22 cellular contexts compared by ENCODE assay signal in genomic region chr11:64022125-64022784, GRCh38. TPM values are rescaled to one million over a fixed set of nuclear protein-coding genes. Genes with fewer than 3 reads are reported as not detected.
DNase-seq lines count a peak whose midpoint lies in the region; ATAC-seq, FAIRE-seq and TF ChIP-seq lines count a peak whose summit lies in the region.
"Had no signal": no experiment of that assay in that cellular context is flagged by ENCODE, and none has a peak within 500 bp of the region (broad histone marks: within the 10 kb centered on the region; RNA-seq: fewer than 3 reads in every experiment).

No MANE protein-coding gene starts in this region.

- H3K9me3 Mint-ChIP-seq in neural crest cell: no peaks in the 10 kb centered on the region
- H3K9me3 Mint-ChIP-seq: CD4-positive, alpha-beta T cell had no signal

- ATAC-seq in K562: no peak

- H3K4me2 ChIP-seq in BLaER1: peak overlapping the region; percentile 88
- H3K4me2 ChIP-seq in K562 (ENCODE audit: insufficient read depth, low read length): no peak overlapping the region
- no peak overlapping the region for H3K4me2 ChIP-seq in mammary epithelial cell (ENCODE audit: insufficient read depth, low read depth, low read length)
- H3K4me2 ChIP-seq: A549 had no signal

- peak overlapping the region; percentile 50 for H3K27ac Mint-ChIP-seq in neural crest cell (ENCODE audit: unreplicated experiment)
- H3K27ac Mint-ChIP-seq: CD4-positive, alpha-beta T cell had no signal

- no peak for DNase-seq in K562 (ENCODE audit: extremely low read depth in 1 of 4, low spot score in 3 of 4)
- DNase-seq in neural crest cell (ENCODE audit: low read depth, low spot score): no peak
- no peak for DNase-seq in mammary epithelial cell
- no peak for DNase-seq in thyroid gland
- DNase-seq in frontal cortex (ENCODE audit: low spot score in 2 of 2): no peak
- DNase-seq in stimulated activated CD8-positive, alpha-beta memory T cell treated with anti-CD3 and anti-CD28 coated beads, Interleukin-4, amount 100 ng/mL, for 48 hours: no peak
- DNase-seq: BE2C; Caco-2; CD4-positive, alpha-beta T cell; DMS153; GDM1; IMR-90; NCI-H1105 treated with DMSO at 0.1 percent for 48 hours; NCI-H2081; NCI-H526; SHP77; SW 1271 had no signal

- H3K4me3 ChIP-seq in BLaER1 (no peak overlapping the region), HEK293 (ENCODE audit: low read depth, low read length) (no peak overlapping the region), K562 (no peak overlapping the region), mammary epithelial cell (replicated peaks in 1 of 3; ENCODE audit: insufficient read depth in 1 of 3, low read depth in 2 of 3, low read length in 3 of 3) (no peak overlapping the region), thyroid gland (replicated peaks in 1 of 3) (no peak overlapping the region)
- H3K4me3 ChIP-seq: A549 had no signal

- H3K27me3 ChIP-seq in BLaER1 (no peaks in the 10 kb centered on the region), K562 (ENCODE audit: control insufficient read depth in 2 of 2, insufficient read depth in 2 of 2, low read length in 2 of 2) (peaks cover 0 to 4% of the 10 kb centered on the region in 2 experiments; a peak in 1 of 5 replicates), mammary epithelial cell (ENCODE audit: insufficient read depth, low read length) (peaks cover 3% of the 10 kb centered on the region), thyroid gland (no peaks in the 10 kb centered on the region)
- H3K27me3 ChIP-seq: BE2C had no signal

- no peaks in the 10 kb centered on the region for H3K36me3 ChIP-seq in BLaER1
- no peaks in the 10 kb centered on the region for H3K36me3 ChIP-seq in HEK293 (ENCODE audit: control insufficient read depth in 2 of 2, insufficient read depth in 1 of 2, low read length in 2 of 2)
- H3K36me3 ChIP-seq in K562 (ENCODE audit: control insufficient read depth, insufficient read depth, low read length): no peaks in the 10 kb centered on the region
- H3K36me3 ChIP-seq in mammary epithelial cell (ENCODE audit: insufficient read depth, low read length): no peaks in the 10 kb centered on the region
- no peaks in the 10 kb centered on the region for H3K36me3 ChIP-seq in thyroid gland
- H3K36me3 ChIP-seq: BE2C had no signal

- H2AFZ ChIP-seq in K562 (ENCODE audit: low read depth, low read length) (no peak overlapping the region), mammary epithelial cell (ENCODE audit: low read depth, low read length) (no peak overlapping the region)

- H3K4me1 Mint-ChIP-seq in neural crest cell: peaks cover 33% of the 10 kb centered on the region

- CTCF ChIA-PET in HEK293 (lab: Yijun Ruan, JAX) (interaction anchor here (0.6 kb wide), 1 partner anchor 14 kb away, joined by 3 read pairs; no protein-coding TSS in a partner anchor), K562 (lab: Yijun Ruan, JAX; ENCODE audit: low intra/inter-chr PET ratio) (no interaction called here), mammary epithelial cell (lab: Charles Lee; ENCODE audit: low non-redundant PET) (no interaction called here)

- FAIRE-seq in K562 (lab: Jason Lieb, UNC): no peak
- no peak for FAIRE-seq in frontal cortex (lab: Jason Lieb, UNC)
- FAIRE-seq: A549, HTR-8/SVneo had no signal

- no peaks in the 10 kb centered on the region for H3K36me3 Mint-ChIP-seq in neural crest cell (ENCODE audit: low read depth)

- dilution Hi-C loops in mammary epithelial cell (cut with HindIII; ENCODE audit: low sequenced_read_pairs): loop anchor here (5.0 kb wide), 1 partner anchor 70 kb away; no protein-coding TSS in a partner anchor

- H3K9me3 ChIP-seq in BLaER1: no peaks in the 10 kb centered on the region
- no peaks in the 10 kb centered on the region for H3K9me3 ChIP-seq in HEK293 (ENCODE audit: control insufficient read depth, insufficient read depth, low read depth, low read length)
- no peaks in the 10 kb centered on the region for H3K9me3 ChIP-seq in K562 (replicated peaks; ENCODE audit: control insufficient read depth, insufficient read depth, low read depth, low read length)
- H3K9me3 ChIP-seq in mammary epithelial cell (replicated peaks; ENCODE audit: insufficient read depth, low read length): no peaks in the 10 kb centered on the region
- no peaks in the 10 kb centered on the region for H3K9me3 ChIP-seq in thyroid gland
- H3K9me3 ChIP-seq: A549, BE2C, Caco-2 had no signal

- TF ChIP-seq CTCF in HEK293 (tag by site-specific recombination; IDR thresholded peaks at IDR 0.05): no peak
- TF ChIP-seq CTCF in K562 (IDR thresholded peaks at IDR 0.05 in 2 of 3, conservative IDR thresholded peaks at IDR 0.05 in 1 of 3; ENCODE audit: insufficient read depth in 2 of 3, low read depth in 1 of 3, low read length in 3 of 3): no peak
- no peak for TF ChIP-seq CTCF in neural crest cell (conservative IDR thresholded peaks at IDR 0.05)
- TF ChIP-seq CTCF in mammary epithelial cell (conservative IDR thresholded peaks at IDR 0.05 in 1 of 2, IDR thresholded peaks at IDR 0.05 in 1 of 2; ENCODE audit: extremely low read depth in 1 of 2, insufficient read depth in 1 of 2, low read depth in 1 of 2, low read length in 2 of 2): no peak
- TF ChIP-seq CTCF in thyroid gland (IDR thresholded peaks at IDR 0.05): no peak

- TF ChIP-seq RAD21 in K562 (CRISPR knock-in tag; conservative IDR thresholded peaks at IDR 0.05 in 1 of 2, IDR thresholded peaks at IDR 0.05 in 1 of 2): no peak

- H3K27ac ChIP-seq in BLaER1 (0 out of 2 replicates have a peak overlapping the region, but pooled peaks have one; percentile 35), HEK293 (ENCODE audit: extremely low read depth, low read depth, low read length) (no peak overlapping the region), K562 (ENCODE audit: extremely low read depth, low read depth, low read length) (no peak overlapping the region), mammary epithelial cell (ENCODE audit: insufficient read depth, low read depth, low read length) (no peak overlapping the region), thyroid gland (no peak overlapping the region)
- H3K27ac ChIP-seq: A549 had no signal

- BruUV-seq in K562 (replicated peaks; lab: Mats Ljungman, UMichigan) (no TSS peak), mammary epithelial cell (replicated peaks; lab: Mats Ljungman, UMichigan) (no TSS peak)

- 39% methylated on average over 14 of the region's 14 CpGs for WGBS in K562 (ENCODE audit: insufficient coverage, low coverage, missing lambda C conversion rate)
- 91% methylated on average over 12 of the region's 14 CpGs for WGBS in mammary epithelial cell (ENCODE audit: low coverage, missing lambda C conversion rate)
- 87 to 88% methylated on average over 14 of the region's 14 CpGs for WGBS in thyroid gland, 2 donors

- H3K27me3 Mint-ChIP-seq in neural crest cell (ENCODE audit: low read depth): peaks cover 5% of the 10 kb centered on the region

- in situ Hi-C loops in K562 (cut with MboI) (no loop called here), mammary epithelial cell (cut with MboI; ENCODE audit: low sequenced_read_pairs in 2 of 2) (loop anchor here in 1 of 2 donors (10.0 kb wide), 1 partner anchor 113 kb away; no protein-coding TSS in a partner anchor)

- H3K4me1 ChIP-seq in BLaER1: peaks cover 82% of the 10 kb centered on the region
- no peaks in the 10 kb centered on the region for H3K4me1 ChIP-seq in HEK293 (ENCODE audit: control insufficient read depth, insufficient read depth, low read length)
- H3K4me1 ChIP-seq in K562 (replicated peaks in 1 of 2; ENCODE audit: control insufficient read depth in 2 of 2, insufficient read depth in 2 of 2, low read length in 2 of 2): peaks cover 0 to 38% of the 10 kb centered on the region in 2 experiments; a peak in 2 of 5 replicates
- peaks cover 3% of the 10 kb centered on the region for H3K4me1 ChIP-seq in mammary epithelial cell (ENCODE audit: insufficient read depth, low read length)
- peaks cover 6 to 19% of the 10 kb centered on the region in 2 donors for H3K4me1 ChIP-seq in thyroid gland
- H3K4me1 ChIP-seq: BE2C, Caco-2 had no signal

- H3K9me1 ChIP-seq in K562 (ENCODE audit: control insufficient read depth, insufficient read depth, low read length): no peaks in the 10 kb centered on the region

- POLR2A ChIA-PET in HEK293 (lab: Yijun Ruan, JAX) (no interaction called here), K562 (lab: Yijun Ruan, JAX) (interaction anchor here (0.7 to 1.3 kb wide), 3 partner anchors 10 to 24 kb away, joined by 3 to 5 read pairs (median 3); no protein-coding TSS in a partner anchor)

- H3K79me2 ChIP-seq in K562 (ENCODE audit: control insufficient read depth, insufficient read depth, low read length) (no peaks in the 10 kb centered on the region), mammary epithelial cell (ENCODE audit: insufficient read depth, low read length) (no peaks in the 10 kb centered on the region)

- peaks cover 50% of the 10 kb centered on the region for H4K20me1 ChIP-seq in BLaER1
- H4K20me1 ChIP-seq in K562 (replicated peaks; ENCODE audit: control insufficient read depth, insufficient read depth, low read length): peaks cover 59% of the 10 kb centered on the region
- no peaks in the 10 kb centered on the region for H4K20me1 ChIP-seq in mammary epithelial cell (ENCODE audit: insufficient read depth, low read length)

- intact Hi-C loops in K562 (cut with micrococcal nuclease) (no loop called here), mammary epithelial cell (cut with micrococcal nuclease) (no loop called here), thyroid gland (cut with DNase I) (no loop called here)

- TF ChIP-seq POLR2A in K562 (conservative IDR thresholded peaks at IDR 0.05): no peak
- no peak for TF ChIP-seq POLR2A in thyroid gland (IDR thresholded peaks at IDR 0.05)

- no peak overlapping the region for H3K4me3 Mint-ChIP-seq in neural crest cell
- H3K4me3 Mint-ChIP-seq: CD4-positive, alpha-beta T cell had no signal

- TF ChIP-seq EP300 in K562 (IDR thresholded peaks at IDR 0.05; ENCODE audit: low read length): no peak

- peak overlapping the region; percentile 24; the same call in 1 of the 2 replicates for H3K9ac ChIP-seq in BLaER1
- peak overlapping the region in 1 of 2 experiments; percentile 52; a peak in 1 of 4 replicates for H3K9ac ChIP-seq in K562 (ENCODE audit: insufficient read depth in 1 of 2, low read depth in 2 of 2, low read length in 2 of 2)
- no peak overlapping the region for H3K9ac ChIP-seq in mammary epithelial cell (ENCODE audit: insufficient read depth, low read length)

RNA-seq across cellular contexts. Expression of gene FLRT1, which starts 13.5 kb away (rescaled TPM):
- not detected in 2 replicates for total RNA-seq in K562 (2011; cell fraction: chromatin; rRNA removed; ENCODE audit: low replicate concordance)
- total RNA-seq in K562 (2011; cell fraction: nucleolus; rRNA removed): not detected in 2 replicates
- not detected in 2 replicates for total RNA-seq in K562 (2011; cell fraction: nucleoplasm; rRNA removed)
- total RNA-seq in K562 (2014; rRNA removed) (not detected in 2 replicates), K562 (2014; rRNA removed; fragmentation: Illumina TruSeq; extraction: Trizol) (not detected in 2 replicates), K562 (2015; rRNA removed; fragmentation: Illumina TruSeq; extraction: Trizol) (not detected in 2 replicates), K562 (2021) (not detected in 2 replicates), neural crest cell (2.4 and 3.0 TPM in 2 replicates), mammary epithelial cell (under 1 TPM; 0.16 to 0.33 TPM), thyroid gland (1 to 10 TPM in 3 of 4 donors, under 1 TPM in 1; 0.54 to 4.0 (median 3.8) TPM), frontal cortex (4.5 TPM)
- polyA plus RNA-seq in K562 (2011; rRNA removed) (not detected in 2 replicates), K562 (2014; fragmentation: Illumina TruSeq; extraction: Trizol) (not detected in 2 replicates), K562 (2014; fragmentation: Nextera tagmentation; extraction: Ambion mirVana) (not detected), K562 (2014; rRNA removed) (not detected in 2 replicates), mammary epithelial cell (0.02 TPM)
- polyA plus RNA-seq in K562 (2011; cell fraction: cytosol; rRNA removed): not detected in 2 replicates
- not detected in 2 replicates for polyA plus RNA-seq in K562 (2011; cell fraction: nucleus; rRNA removed)
- polyA plus RNA-seq in K562 (2012): 0.14 and 0.75 TPM in 2 replicates
- polyA minus RNA-seq in K562 (2011; rRNA and poly(A)+ RNA removed): not detected in 2 replicates
- not detected in 2 replicates for polyA minus RNA-seq in K562 (2011; cell fraction: cytosol; rRNA and poly(A)+ RNA removed)
- not detected in 2 replicates for polyA minus RNA-seq in K562 (2011; cell fraction: nucleus; rRNA and poly(A)+ RNA removed)
- not detected for polyA minus RNA-seq in mammary epithelial cell
- total RNA-seq: CD4-positive, alpha-beta T cell; Daoy had no signal

RNA-seq across cellular contexts. Expression of gene OTUB1, which starts 36.0 kb away (rescaled TPM):
- total RNA-seq in K562 (2011; cell fraction: chromatin; rRNA removed; ENCODE audit: low replicate concordance): 66.0 and 203 TPM in 2 replicates
- total RNA-seq in K562 (2011; cell fraction: nucleolus; rRNA removed): 146 and 161 TPM in 2 replicates
- total RNA-seq in K562 (2011; cell fraction: nucleoplasm; rRNA removed): 81.9 and 97.9 TPM in 2 replicates
- total RNA-seq in K562 (2014; rRNA removed) (63.7 and 73.3 TPM in 2 replicates), K562 (2014; rRNA removed; fragmentation: Illumina TruSeq; extraction: Trizol) (24.4 and 29.5 TPM in 2 replicates), K562 (2015; rRNA removed; fragmentation: Illumina TruSeq; extraction: Trizol) (37.6 and 39.9 TPM in 2 replicates), K562 (2021) (66.5 and 71.0 TPM in 2 replicates), neural crest cell (122 and 124 TPM in 2 replicates), mammary epithelial cell (100 to 1,000 TPM in 1 of 2 donors, 10 to 100 TPM in 1; 48.0 to 101 TPM), thyroid gland (100 to 1,000 TPM in 1 of 4 donors, 10 to 100 TPM in 3; 62.3 to 130 (median 76.1) TPM), frontal cortex (31.4 TPM)
- polyA plus RNA-seq in K562 (2011; rRNA removed) (66.1 and 90.0 TPM in 2 replicates), K562 (2014; fragmentation: Illumina TruSeq; extraction: Trizol) (58.4 and 76.3 TPM in 2 replicates), K562 (2014; fragmentation: Nextera tagmentation; extraction: Ambion mirVana) (100 to 1,000 TPM; 109 to 134 TPM), K562 (2014; rRNA removed) (95.3 and 104 TPM in 2 replicates), mammary epithelial cell (196 TPM)
- 102 and 160 TPM in 2 replicates for polyA plus RNA-seq in K562 (2011; cell fraction: cytosol; rRNA removed)
- polyA plus RNA-seq in K562 (2011; cell fraction: nucleus; rRNA removed): 237 and 319 TPM in 2 replicates
- polyA plus RNA-seq in K562 (2012): 89.4 and 91.7 TPM in 2 replicates
- polyA minus RNA-seq in K562 (2011; rRNA and poly(A)+ RNA removed): 27.2 and 36.0 TPM in 2 replicates
- 36.5 and 47.6 TPM in 2 replicates for polyA minus RNA-seq in K562 (2011; cell fraction: cytosol; rRNA and poly(A)+ RNA removed)
- polyA minus RNA-seq in K562 (2011; cell fraction: nucleus; rRNA and poly(A)+ RNA removed): 30.8 and 38.3 TPM in 2 replicates
- polyA minus RNA-seq in mammary epithelial cell: 121 TPM

RNA-seq across cellular contexts. Expression of gene COX8A, which starts 47.8 kb away (rescaled TPM):
- 9.7 and 38.4 TPM in 2 replicates for total RNA-seq in K562 (2011; cell fraction: chromatin; rRNA removed; ENCODE audit: low replicate concordance)
- 114 and 127 TPM in 2 replicates for total RNA-seq in K562 (2011; cell fraction: nucleolus; rRNA removed)
- 87.0 and 112 TPM in 2 replicates for total RNA-seq in K562 (2011; cell fraction: nucleoplasm; rRNA removed)
- total RNA-seq in K562 (2014; rRNA removed): 924 and 1,130 TPM in 2 replicates
- 313 and 412 TPM in 2 replicates for total RNA-seq in K562 (2014; rRNA removed; fragmentation: Illumina TruSeq; extraction: Trizol)
- 716 and 837 TPM in 2 replicates for total RNA-seq in K562 (2015; rRNA removed; fragmentation: Illumina TruSeq; extraction: Trizol)
- 746 and 750 TPM in 2 replicates for total RNA-seq in K562 (2021)
- polyA plus RNA-seq in K562 (2011; rRNA removed): 274 and 505 TPM in 2 replicates
- 1,269 and 2,786 TPM in 2 replicates for polyA plus RNA-seq in K562 (2011; cell fraction: cytosol; rRNA removed)
- polyA plus RNA-seq in K562 (2011; cell fraction: nucleus; rRNA removed): 589 and 595 TPM in 2 replicates
- 943 and 1,390 TPM in 2 replicates for polyA plus RNA-seq in K562 (2012)
- polyA plus RNA-seq in K562 (2014; fragmentation: Illumina TruSeq; extraction: Trizol): 410 and 1,021 TPM in 2 replicates
- 100 to 1,000 TPM; 425 to 526 TPM for polyA plus RNA-seq in K562 (2014; fragmentation: Nextera tagmentation; extraction: Ambion mirVana)
- 1,206 and 1,380 TPM in 2 replicates for polyA plus RNA-seq in K562 (2014; rRNA removed)
- polyA minus RNA-seq in K562 (2011; rRNA and poly(A)+ RNA removed): 99.6 and 115 TPM in 2 replicates
- polyA minus RNA-seq in K562 (2011; cell fraction: cytosol; rRNA and poly(A)+ RNA removed): 329 and 553 TPM in 2 replicates
- 49.5 and 93.7 TPM in 2 replicates for polyA minus RNA-seq in K562 (2011; cell fraction: nucleus; rRNA and poly(A)+ RNA removed)
- total RNA-seq in neural crest cell: 349 and 389 TPM in 2 replicates
- 100 to 1,000 TPM; 185 to 338 TPM for total RNA-seq in mammary epithelial cell
- polyA plus RNA-seq in mammary epithelial cell: 576 TPM
- polyA minus RNA-seq in mammary epithelial cell: 282 TPM
- 100 to 1,000 TPM; 210 to 787 (median 471) TPM for total RNA-seq in thyroid gland
- 238 TPM for total RNA-seq in frontal cortex
